ENCODE assay signal across 11 cellular contexts in the genomic region with DNA sequence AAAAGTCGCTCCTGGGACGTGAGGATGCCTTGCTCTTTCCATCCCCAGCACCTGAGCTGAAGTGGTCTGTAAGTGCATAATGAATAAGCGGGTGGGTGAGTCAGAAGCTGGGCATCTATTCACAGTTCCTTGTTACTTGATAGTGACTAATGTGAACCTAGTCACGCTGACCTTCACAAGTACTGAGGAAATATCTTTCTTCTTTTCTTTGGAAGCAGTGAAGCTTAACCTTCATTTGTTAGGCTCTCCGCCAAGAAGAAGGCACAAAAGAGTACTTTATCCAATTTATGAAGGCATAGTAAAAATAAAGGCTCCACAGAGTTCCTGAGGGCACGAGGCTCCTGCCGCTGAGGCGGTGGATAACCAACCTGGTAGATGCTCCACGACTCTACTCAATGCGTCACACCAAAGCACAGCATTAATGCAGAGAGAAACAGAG.
A peak's percentile ranks its signal among the peaks of the same experiment; 100 is the strongest.
DNase-seq lines count a peak whose midpoint lies in the region; ATAC-seq and TF ChIP-seq lines count a peak whose summit lies in the region.
"Had no signal": no experiment of that assay in that cellular context is flagged by ENCODE, and none has a peak within 500 bp of the region (broad histone marks: within the 10 kb centered on the region; RNA-seq: fewer than 3 reads in every experiment).

No MANE protein-coding gene starts in this region.

- no peak for TF ChIP-seq POLR2A in heart left ventricle (IDR thresholded peaks at IDR 0.05)

- no peak overlapping the region for H3K27ac ChIP-seq in heart left ventricle
- H3K27ac ChIP-seq in RWPE1 = no peak overlapping the region; the same call in 1 of the 2 replicates
- H3K27ac ChIP-seq: heart right ventricle had no signal

- CTCF ChIA-PET in RWPE1 (lab: Yijun Ruan, JAX) = no interaction called here

- TF ChIP-seq CTCF in heart left ventricle (IDR thresholded peaks at IDR 0.05) = no peak
- no peak for TF ChIP-seq CTCF in RWPE1 (conservative IDR thresholded peaks at IDR 0.05; ENCODE audit: low read depth)

- peak in 1 of 2 donors; percentile 92 for ATAC-seq in left cardiac atrium
- ATAC-seq in heart left ventricle = no peak
- ATAC-seq in GM19328 (IDR thresholded peaks at IDR 0.05; ENCODE audit: unreplicated experiment) = no peak
- ATAC-seq in GM18511 (IDR thresholded peaks at IDR 0.05; ENCODE audit: unreplicated experiment) = no peak
- ATAC-seq in GM19452 (IDR thresholded peaks at IDR 0.05; ENCODE audit: unreplicated experiment) = no peak

- no peaks in the 10 kb centered on the region for H3K36me3 ChIP-seq in heart left ventricle
- H3K36me3 ChIP-seq: heart right ventricle had no signal

- peaks cover 0 to 5% (median 0%) of the 10 kb centered on the region in 12 donors for H3K4me1 ChIP-seq in heart left ventricle

- H3K9me3 ChIP-seq in heart left ventricle = no peaks in the 10 kb centered on the region

- intact Hi-C loops in left cardiac atrium (cut with DNase I) = no loop called here
- intact Hi-C loops in heart left ventricle (cut with DNase I) = no loop called here

- 84 to 85% (median 84%) methylated on average over 10 of the region's 10 CpGs for WGBS in heart left ventricle, 4 donors

- H3K27me3 ChIP-seq in heart left ventricle = no peaks in the 10 kb centered on the region
- H3K27me3 ChIP-seq: heart right ventricle had no signal

- H3K4me3 ChIP-seq in heart left ventricle = no peak overlapping the region
- H3K4me3 ChIP-seq: heart right ventricle had no signal

- POLR2A ChIA-PET in RWPE1 (lab: Yijun Ruan, JAX; ENCODE audit: low non-redundant PET) = no interaction called here

- peak; percentile 28 for DNase-seq in left cardiac atrium
- no peak for DNase-seq in heart left ventricle
- peak; percentile 79 for DNase-seq in RWPE1 (ENCODE audit: low spot score)
- peak; percentile 69 for DNase-seq in foreskin melanocyte
- DNase-seq in NCI-H526 treated with DMSO at 0.1 percent for 48 hours (lab: John Stamatoyannopoulos, UW) = no peak
- DNase-seq: CD4-positive, CD25-positive, alpha-beta regulatory T cell; heart right ventricle; substantia nigra had no signal

Comparison
In these comparisons a context has a peak if more than half of its experiments do, and no peak if none do; other contexts are left out.
1. DNase-seq: peak in left cardiac atrium (single experiment), RWPE1 (single experiment) and foreskin melanocyte (single experiment); none in heart left ventricle (0 of 5) and NCI-H526 treated with DMSO at 0.1 percent for 48 hours (single experiment).